ENCODE assay signal across 10 cellular contexts in genomic region chr4:53788011-53788410, GRCh38.
"Had no signal": no experiment of that assay in that cellular context is flagged by ENCODE, and none has a peak within 500 bp of the region (broad histone marks: within the 10 kb centered on the region; RNA-seq: fewer than 3 reads in every experiment).

No MANE protein-coding gene starts in this region.

- ATAC-seq: stimulated activated naive CD8-positive, alpha-beta T cell treated with anti-CD3 and anti-CD28 coated beads, Interleukin-15, Interleukin-2, amounts not matched to agents 100 U/mL and 50 U/mL, for 24 hours; WTC11 had no signal

- DNase-seq: activated CD4-positive, alpha-beta T cell treated with anti-CD3 and anti-CD28 coated beads, Interleukin-2, amount 10 ng/mL, durations not matched to agents 7 days and 5 days; activated CD8-positive, alpha-beta memory T cell treated with anti-CD3 and anti-CD28 coated beads for 24 hours; activated naive CD4-positive, alpha-beta T cell treated with anti-CD3 and anti-CD28 coated beads, Interleukin-2, amount 50 U/mL, for 16 hours; adrenal gland; left ventricle myocardium inferior; nephron progenitor cell; stimulated activated CD4-positive, alpha-beta T cell treated with anti-CD3 and anti-CD28 coated beads, Interleukin-2, amount 100 ng/mL, for 48 hours; stimulated activated naive CD8-positive, alpha-beta T cell treated with anti-CD3 and anti-CD28 coated beads, Interleukin-15, Interleukin-2, amounts not matched to agents 100 U/mL and 50 U/mL, for 24 hours had no signal

- H3K4me3 ChIP-seq: adrenal gland, left ventricle myocardium inferior, suprapubic skin had no signal

- H3K36me3 ChIP-seq: adrenal gland, left ventricle myocardium inferior, suprapubic skin had no signal

- H3K27me3 ChIP-seq: adrenal gland, suprapubic skin had no signal

- H3K27ac ChIP-seq: adrenal gland, left ventricle myocardium inferior, suprapubic skin had no signal

- H3K4me1 ChIP-seq: left ventricle myocardium inferior, suprapubic skin had no signal

- H3K9me3 ChIP-seq: adrenal gland, left ventricle myocardium inferior, suprapubic skin had no signal
